ENCODE assay signal across 8 cellular contexts in genomic region chr12:2034633-2035420, GRCh38. TPM values are rescaled to one million over a fixed set of nuclear protein-coding genes. Genes with fewer than 3 reads are reported as not detected.
DNase-seq lines count a peak whose midpoint lies in the region; ATAC-seq and TF ChIP-seq lines count a peak whose summit lies in the region.

No MANE protein-coding gene starts in this region.

- peak overlapping the region in 1 of 2 donors; percentile 2 for H3K27ac ChIP-seq in coronary artery

- peak; percentile 90 for TF ChIP-seq CTCF in GM12864 (IDR thresholded peaks at IDR 0.05; ENCODE audit: low read depth, low read length, missing control alignments)
- TF ChIP-seq CTCF in coronary artery (IDR thresholded peaks at IDR 0.05), result peak; percentile 92

- ATAC-seq in HG03039 (IDR thresholded peaks at IDR 0.05; ENCODE audit: unreplicated experiment) (peak; percentile 54), left lobe of liver (peak; percentile 100)

- peak overlapping the region; percentile 7 for H3K4me3 ChIP-seq in GM12864 (ENCODE audit: low read depth, low read length)
- peak overlapping the region; percentile 63 for H3K4me3 ChIP-seq in coronary artery

- DNase-seq in GM12864 (ENCODE audit: low read depth) (peak; percentile 27), NCI-H345 (lab: John Stamatoyannopoulos, UW) (peak; percentile 93), coronary artery (ENCODE audit: low spot score) (peak; percentile 83), left lobe of liver (ENCODE audit: low spot score) (peak; percentile 88), NCI-H2196 treated with DMSO at 0.1 percent for 48 hours (lab: John Stamatoyannopoulos, UW; ENCODE audit: unreplicated experiment) (no peak)
- peak; percentile 91 for DNase-seq in activated CD4-positive, alpha-beta T cell treated with anti-CD3 and anti-CD28 coated beads for 48 hours
- peak; percentile 82 for DNase-seq in stimulated activated CD4-positive, alpha-beta T cell treated with anti-CD3 and anti-CD28 coated beads, Interleukin-1b, Interleukin-23, amount 100 ng/mL, for 48 hours

RNA-seq across cellular contexts. Expression of gene CACNA1C, which starts 18.0 kb away (rescaled TPM):
- total RNA-seq in left lobe of liver, result 0.83 TPM

RNA-seq across cellular contexts. Expression of gene DCP1B, which starts 30.6 kb away (rescaled TPM):
- total RNA-seq in left lobe of liver, result 3.9 TPM
